9 cellular contexts compared by ENCODE assay signal in genomic region chr15:90593469-90594158, GRCh38.
DNase-seq lines count a peak whose midpoint lies in the region; ATAC-seq, FAIRE-seq and TF ChIP-seq lines count a peak whose summit lies in the region.
"Had no signal": no experiment of that assay in that cellular context is flagged by ENCODE, and none has a peak within 500 bp of the region (broad histone marks: within the 10 kb centered on the region; RNA-seq: fewer than 3 reads in every experiment).

No MANE protein-coding gene starts in this region.

- no peaks in the 10 kb centered on the region for H3K36me3 ChIP-seq in liver (ENCODE audit: control insufficient read depth in 4 of 4, insufficient read depth in 3 of 4, low read depth in 1 of 4, low read length in 3 of 4)
- H3K36me3 ChIP-seq in HepG2 (replicated peaks in 1 of 2; ENCODE audit: control insufficient read depth in 1 of 2, insufficient read depth in 2 of 2, low read length in 2 of 2) = peaks cover 0 to 4% of the 10 kb centered on the region in 2 experiments; a peak in 1 of 5 replicates
- no peaks in the 10 kb centered on the region for H3K36me3 ChIP-seq in lower lobe of right lung
- H3K36me3 ChIP-seq in uterus = no peaks in the 10 kb centered on the region
- no peaks in the 10 kb centered on the region; the same call in 1 of the 2 replicates for H3K36me3 ChIP-seq in Caco-2 (ENCODE audit: control insufficient read depth, insufficient read depth, low read length)

- H3K4me3 Mint-ChIP-seq in activated CD8-positive, alpha-beta T cell treated with anti-CD3 and anti-CD28 coated beads for 36 hours = peak overlapping the region; percentile 69
- no peak overlapping the region for H3K4me3 Mint-ChIP-seq in Caco-2 (ENCODE audit: unreplicated experiment)

- H3K4me2 ChIP-seq in HepG2 (ENCODE audit: low read depth, low read length) = no peak overlapping the region

- POLR2A ChIA-PET in HepG2 (lab: Yijun Ruan, JAX) (no interaction called here), Caco-2 (lab: Charles Lee) (no interaction called here)
- POLR2A ChIA-PET in activated CD8-positive, alpha-beta T cell treated with anti-CD3 and anti-CD28 coated beads for 36 hours (lab: Charles Lee) = interaction anchor here (0.7 to 2.3 kb wide), 7 partner anchors 11 to 72 kb away, joined by 3 to 13 read pairs (median 3); no protein-coding TSS in a partner anchor

- no peak for TF ChIP-seq CTCF in liver (IDR thresholded peaks at IDR 0.05; ENCODE audit: low read depth, low read length, missing input control)
- no peak for TF ChIP-seq CTCF in HepG2 (CRISPR knock-in tag; IDR thresholded peaks at IDR 0.05)
- TF ChIP-seq CTCF in activated CD8-positive, alpha-beta T cell treated with anti-CD3 and anti-CD28 coated beads for 36 hours (IDR thresholded peaks at IDR 0.05) = no peak
- TF ChIP-seq CTCF in lower lobe of right lung (IDR thresholded peaks at IDR 0.05) = no peak
- no peak for TF ChIP-seq CTCF in uterus (IDR thresholded peaks at IDR 0.05)
- no peak for TF ChIP-seq CTCF in Caco-2 (IDR thresholded peaks at IDR 0.05; ENCODE audit: insufficient read depth in 1 of 2, low read depth in 1 of 2, low read length in 1 of 2, severe bottlenecking in 1 of 2, unreplicated experiment in 1 of 2)

- H3K27ac Mint-ChIP-seq in activated CD8-positive, alpha-beta T cell treated with anti-CD3 and anti-CD28 coated beads for 36 hours = peak overlapping the region; percentile 100
- H3K27ac Mint-ChIP-seq in Caco-2 (ENCODE audit: unreplicated experiment) = no peak overlapping the region

- ATAC-seq in HepG2 = no peak
- ATAC-seq in activated CD8-positive, alpha-beta T cell treated with anti-CD3 and anti-CD28 coated beads for 36 hours = no peak
- ATAC-seq in lower lobe of right lung = no peak

- peaks cover 71% of the 10 kb centered on the region for H3K4me1 Mint-ChIP-seq in activated CD8-positive, alpha-beta T cell treated with anti-CD3 and anti-CD28 coated beads for 36 hours (ENCODE audit: low read depth)
- no peaks in the 10 kb centered on the region for H3K4me1 Mint-ChIP-seq in Caco-2 (ENCODE audit: low read depth, unreplicated experiment)

- no peak for TF ChIP-seq POLR2A in HepG2 (IDR thresholded peaks at IDR 0.05; ENCODE audit: insufficient read depth in 1 of 2, low read depth in 2 of 2, low read length in 2 of 2)
- TF ChIP-seq POLR2A in uterus (IDR thresholded peaks at IDR 0.05) = no peak

- H3K4me1 ChIP-seq in liver (ENCODE audit: control insufficient read depth in 4 of 4, insufficient read depth in 4 of 4, low read length in 3 of 4) (peaks cover 23 to 42% (median 32%) of the 10 kb centered on the region in 4 donors), HepG2 (ENCODE audit: insufficient read depth, low read length) (peaks cover 23% of the 10 kb centered on the region), lower lobe of right lung (peaks cover 72% of the 10 kb centered on the region), uterus (peaks cover 0 to 5% of the 10 kb centered on the region in 2 donors), Caco-2 (no peaks in the 10 kb centered on the region)

- TF ChIP-seq RAD21 in liver (IDR thresholded peaks at IDR 0.05) (no peak), HepG2 (CRISPR knock-in tag; IDR thresholded peaks at IDR 0.05) (no peak)

- BruUV-seq in HepG2 (replicated peaks; lab: Mats Ljungman, UMichigan) = no TSS peak
- no TSS peak for BruUV-seq in Caco-2 (replicated peaks; lab: Mats Ljungman, UMichigan)

- DNase-seq in HepG2 (ENCODE audit: low spot score) = no peak
- DNase-seq in activated CD8-positive, alpha-beta T cell treated with anti-CD3 and anti-CD28 coated beads for 36 hours = no peak
- no peak for DNase-seq in lower lobe of right lung
- DNase-seq in uterus = no peak
- no peak for DNase-seq in Caco-2
- no peak for DNase-seq in cerebellum (ENCODE audit: low spot score)
- DNase-seq in NCI-H128 (lab: John Stamatoyannopoulos, UW; ENCODE audit: unreplicated experiment) = no peak
- DNase-seq: NCI-H187 treated with DMSO at 0.1 percent for 48 hours had no signal

- no peak overlapping the region for H3K4me3 ChIP-seq in liver (ENCODE audit: low read depth in 1 of 3, low read length in 3 of 3)
- no peak overlapping the region for H3K4me3 ChIP-seq in HepG2 (replicated peaks in 1 of 3; ENCODE audit: insufficient read depth in 1 of 3, low read depth in 2 of 3, low read length in 3 of 3)
- no peak overlapping the region for H3K4me3 ChIP-seq in lower lobe of right lung
- H3K4me3 ChIP-seq in uterus = no peak overlapping the region
- H3K4me3 ChIP-seq in Caco-2 (ENCODE audit: low read depth, low read length) = no peak overlapping the region

- H3K79me2 ChIP-seq in HepG2 (ENCODE audit: insufficient read depth, low read length) = no peaks in the 10 kb centered on the region

- 64% methylated on average over 10 of the region's 10 CpGs for WGBS in liver
- 96% methylated on average over 10 of the region's 10 CpGs for WGBS in HepG2 (ENCODE audit: low lambda C conversion rate)

- no peak for TF ChIP-seq EP300 in HepG2 (IDR thresholded peaks at IDR 0.05; ENCODE audit: low read depth in 2 of 2, low read length in 2 of 2)
- TF ChIP-seq EP300 in HepG2 (CRISPR knock-in tag; IDR thresholded peaks at IDR 0.05; ENCODE audit: borderline replicate concordance) = no peak

- H3K27me3 ChIP-seq in liver (ENCODE audit: control insufficient read depth in 4 of 4, insufficient read depth in 4 of 4, low read length in 3 of 4) = no peaks in the 10 kb centered on the region
- H3K27me3 ChIP-seq in HepG2 (ENCODE audit: control insufficient read depth in 1 of 2, insufficient read depth in 2 of 2, low read length in 2 of 2) = no peaks in the 10 kb centered on the region
- no peaks in the 10 kb centered on the region for H3K27me3 ChIP-seq in lower lobe of right lung (ENCODE audit: low read depth)
- H3K27me3 ChIP-seq in uterus = no peaks in the 10 kb centered on the region
- H3K27me3 ChIP-seq in Caco-2 (replicated peaks; ENCODE audit: control insufficient read depth, insufficient read depth, low read length) = no peaks in the 10 kb centered on the region

- H3K27me3 Mint-ChIP-seq in activated CD8-positive, alpha-beta T cell treated with anti-CD3 and anti-CD28 coated beads for 36 hours = no peaks in the 10 kb centered on the region
- H3K27me3 Mint-ChIP-seq in Caco-2 (ENCODE audit: insufficient read depth, unreplicated experiment) = no peaks in the 10 kb centered on the region

- H3K9me3 Mint-ChIP-seq in activated CD8-positive, alpha-beta T cell treated with anti-CD3 and anti-CD28 coated beads for 36 hours = no peaks in the 10 kb centered on the region
- no peaks in the 10 kb centered on the region for H3K9me3 Mint-ChIP-seq in Caco-2 (ENCODE audit: unreplicated experiment)

- H3K36me3 Mint-ChIP-seq in activated CD8-positive, alpha-beta T cell treated with anti-CD3 and anti-CD28 coated beads for 36 hours (ENCODE audit: low read depth) = peaks cover 32% of the 10 kb centered on the region
- peaks cover 13% of the 10 kb centered on the region for H3K36me3 Mint-ChIP-seq in Caco-2 (ENCODE audit: insufficient read depth, unreplicated experiment)

- H3K9ac ChIP-seq in liver (ENCODE audit: low read depth in 1 of 2, low read length in 2 of 2) = no peak overlapping the region
- H3K9ac ChIP-seq in HepG2 (ENCODE audit: insufficient read depth, low read depth, low read length) = no peak overlapping the region

- H3K9me3 ChIP-seq in liver (ENCODE audit: control insufficient read depth in 4 of 4, low read length in 3 of 4) = no peaks in the 10 kb centered on the region
- H3K9me3 ChIP-seq in HepG2 (ENCODE audit: low read length) = no peaks in the 10 kb centered on the region
- H3K9me3 ChIP-seq in lower lobe of right lung = no peaks in the 10 kb centered on the region
- no peaks in the 10 kb centered on the region for H3K9me3 ChIP-seq in uterus
- no peaks in the 10 kb centered on the region for H3K9me3 ChIP-seq in Caco-2

- H3K27ac ChIP-seq in liver (ENCODE audit: low read depth in 1 of 2, low read length in 2 of 2) = peak overlapping the region; percentile 64 to 73
- H3K27ac ChIP-seq in HepG2 (ENCODE audit: extremely low read length, insufficient read depth, low read length) = no peak overlapping the region
- peak overlapping the region; percentile 83 for H3K27ac ChIP-seq in lower lobe of right lung
- H3K27ac ChIP-seq in uterus = peak overlapping the region; percentile 46 to 52

- no peak overlapping the region for H2AFZ ChIP-seq in HepG2 (ENCODE audit: low read length)

- H4K20me1 ChIP-seq in HepG2 (ENCODE audit: insufficient read depth, low read length) = no peaks in the 10 kb centered on the region

- intact Hi-C loops in HepG2 (cut with micrococcal nuclease; ENCODE audit: unreplicated experiment) (no loop called here), lower lobe of right lung (cut with DNase I) (no loop called here), uterus (cut with DNase I; ENCODE audit: low total_unique reads) (no loop called here), Caco-2 (cut with micrococcal nuclease; ENCODE audit: unreplicated experiment) (no loop called here)
- intact Hi-C loops in activated CD8-positive, alpha-beta T cell treated with anti-CD3 and anti-CD28 coated beads for 36 hours (cut with micrococcal nuclease) = no loop called here

- no peak for FAIRE-seq in HepG2 (lab: Jason Lieb, UNC)

- CTCF ChIA-PET in HepG2 (lab: Yijun Ruan, JAX; ENCODE audit: low intra/inter-chr PET ratio, low total read pairs) (no interaction called here), Caco-2 (lab: Charles Lee) (no interaction called here)
- CTCF ChIA-PET in activated CD8-positive, alpha-beta T cell treated with anti-CD3 and anti-CD28 coated beads for 36 hours (lab: Charles Lee) = interaction anchor here (2.0 kb wide), 1 partner anchor 10 kb away, joined by 5 read pairs; no protein-coding TSS in a partner anchor

- in situ Hi-C loops in HepG2 (cut with HindIII; ENCODE audit: extremely low pct_ligation_motif_present, low pct_unique_long_range_greater_than_20kb) = no loop called here

TF ChIP-seq in liver, 16 proteins besides CTCF, POLR2A, EP300 and RAD21:
- TF ChIP-seq YY1 (IDR thresholded peaks at IDR 0.05) (peak; percentile 6), FOXA1 (IDR thresholded peaks at IDR 0.05) (no peak)

TF ChIP-seq in HepG2, 621 proteins besides CTCF, POLR2A, EP300 and RAD21 (continues in another document):
- no peak for TF ChIP-seq ZNF546 (CRISPR knock-in tag; conservative IDR thresholded peaks at IDR 0.05)
